ENCODE assay signal across 2 cellular contexts in the genomic region with DNA sequence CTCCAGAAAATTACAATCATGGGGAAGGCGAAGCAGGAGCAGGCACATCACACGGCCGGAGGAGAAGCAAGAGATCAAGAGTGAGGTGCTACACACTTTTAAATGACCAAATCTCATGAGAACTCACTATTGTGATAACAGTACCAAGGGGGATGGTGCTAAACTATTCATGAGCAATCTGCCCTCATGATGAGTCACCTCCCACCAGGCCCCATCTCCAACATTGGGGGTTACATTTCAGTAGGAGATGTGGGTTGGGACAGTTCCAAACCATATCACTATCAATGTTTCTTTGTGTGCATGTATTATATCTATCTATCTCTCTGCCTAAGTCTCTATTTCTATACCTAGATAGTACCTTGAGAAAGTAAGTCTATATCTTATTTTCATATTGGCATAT.
TF ChIP-seq lines count a peak whose summit lies in the region.

No MANE protein-coding gene starts in this region.

TF ChIP-seq in A549, 52 proteins besides CTCF, POLR2A, EP300 and RAD21:
- TF ChIP-seq FOSL2 (IDR thresholded peaks at IDR 0.05) (no peak), FOSL2 (CRISPR knock-in tag; IDR thresholded peaks at IDR 0.05) (0 out of 2 replicates have a peak, but pooled peaks have one; percentile 8), HEYL (CRISPR knock-in tag; IDR thresholded peaks at IDR 0.05) (no peak)

TF ChIP-seq in IMR-90, 13 proteins besides CTCF, POLR2A, EP300 and RAD21:
- TF ChIP-seq RFX5 (IDR thresholded peaks at IDR 0.05; ENCODE audit: low read depth, low read length): no peak
- TF ChIP-seq, protein P1, sequence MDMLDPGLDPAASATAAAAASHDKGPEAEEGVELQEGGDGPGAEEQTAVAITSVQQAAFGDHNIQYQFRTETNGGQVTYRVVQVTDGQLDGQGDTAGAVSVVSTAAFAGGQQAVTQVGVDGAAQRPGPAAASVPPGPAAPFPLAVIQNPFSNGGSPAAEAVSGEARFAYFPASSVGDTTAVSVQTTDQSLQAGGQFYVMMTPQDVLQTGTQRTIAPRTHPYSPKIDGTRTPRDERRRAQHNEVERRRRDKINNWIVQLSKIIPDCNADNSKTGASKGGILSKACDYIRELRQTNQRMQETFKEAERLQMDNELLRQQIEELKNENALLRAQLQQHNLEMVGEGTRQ (IDR thresholded peaks at IDR 0.05; ENCODE audit: low read depth, low read length): no peak
- TF ChIP-seq MAFK (IDR thresholded peaks at IDR 0.05; ENCODE audit: low read depth, low read length): no peak
- no peak for TF ChIP-seq MXI1 (IDR thresholded peaks at IDR 0.05; ENCODE audit: borderline replicate concordance, low read depth, low read length)
- TF ChIP-seq RCOR1 (IDR thresholded peaks at IDR 0.05; ENCODE audit: insufficient replicate concordance, low read length): no peak
- no peak for TF ChIP-seq NFE2L2 (IDR thresholded peaks at IDR 0.05; ENCODE audit: low read depth, low read length)
- no peak for TF ChIP-seq BHLHE40 (IDR thresholded peaks at IDR 0.05; ENCODE audit: low read depth, low read length)
- no peak for TF ChIP-seq CHD1 (IDR thresholded peaks at IDR 0.05; ENCODE audit: low read depth, low read length)
- TF ChIP-seq MAZ (IDR thresholded peaks at IDR 0.05; ENCODE audit: borderline replicate concordance, low read depth, low read length): no peak
- TF ChIP-seq, protein P2, sequence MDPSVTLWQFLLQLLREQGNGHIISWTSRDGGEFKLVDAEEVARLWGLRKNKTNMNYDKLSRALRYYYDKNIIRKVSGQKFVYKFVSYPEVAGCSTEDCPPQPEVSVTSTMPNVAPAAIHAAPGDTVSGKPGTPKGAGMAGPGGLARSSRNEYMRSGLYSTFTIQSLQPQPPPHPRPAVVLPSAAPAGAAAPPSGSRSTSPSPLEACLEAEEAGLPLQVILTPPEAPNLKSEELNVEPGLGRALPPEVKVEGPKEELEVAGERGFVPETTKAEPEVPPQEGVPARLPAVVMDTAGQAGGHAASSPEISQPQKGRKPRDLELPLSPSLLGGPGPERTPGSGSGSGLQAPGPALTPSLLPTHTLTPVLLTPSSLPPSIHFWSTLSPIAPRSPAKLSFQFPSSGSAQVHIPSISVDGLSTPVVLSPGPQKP (IDR thresholded peaks at IDR 0.05; ENCODE audit: borderline replicate concordance, low read depth, low read length): no peak
- no peak for TF ChIP-seq FOS (IDR thresholded peaks at IDR 0.05; ENCODE audit: low read depth, low read length)
- no peak for TF ChIP-seq SMC3 (IDR thresholded peaks at IDR 0.05; ENCODE audit: low read depth, low read length)
- no peak for TF ChIP-seq CEBPB (IDR thresholded peaks at IDR 0.05; ENCODE audit: low read depth, low read length)
